ENCODE assay signal across 12 cellular contexts in genomic region chr7:36949711-36950600, GRCh38.
A peak's percentile ranks its signal among the peaks of the same experiment; 100 is the strongest.
DNase-seq lines count a peak whose midpoint lies in the region; ATAC-seq and TF ChIP-seq lines count a peak whose summit lies in the region.
"Had no signal": no experiment of that assay in that cellular context is flagged by ENCODE, and none has a peak within 500 bp of the region (broad histone marks: within the 10 kb centered on the region; RNA-seq: fewer than 3 reads in every experiment).

No MANE protein-coding gene starts in this region.

- no peaks in the 10 kb centered on the region for H3K4me1 ChIP-seq in testis

- H3K9me3 ChIP-seq in testis: no peaks in the 10 kb centered on the region
- H3K9me3 ChIP-seq: ascending aorta had no signal

- H3K9me3 Mint-ChIP-seq in activated naive CD4-positive, alpha-beta T cell treated with anti-CD3 and anti-CD28 coated beads, Interleukin-2, amount 50 U/mL, for 24 hours: peaks cover 50% of the 10 kb centered on the region
- H3K9me3 Mint-ChIP-seq: activated B cell treated with CpG ODN at 0.5 μM for 24 hours had no signal

- no peak overlapping the region for H3K4me3 Mint-ChIP-seq in activated naive CD4-positive, alpha-beta T cell treated with anti-CD3 and anti-CD28 coated beads, Interleukin-2, amount 50 U/mL, for 24 hours
- H3K4me3 Mint-ChIP-seq: activated B cell treated with CpG ODN at 0.5 μM for 24 hours had no signal

- no peaks in the 10 kb centered on the region for H3K36me3 ChIP-seq in testis (ENCODE audit: low read depth, missing control alignments)
- H3K36me3 ChIP-seq: ascending aorta had no signal

- no peak for ATAC-seq in HG03571 (IDR thresholded peaks at IDR 0.05; ENCODE audit: unreplicated experiment)
- ATAC-seq in HG02588 (IDR thresholded peaks at IDR 0.05; ENCODE audit: unreplicated experiment): no peak

- intact Hi-C loops in head of caudate nucleus (cut with DNase I) (no loop called here), testis (cut with DNase I; ENCODE audit: low total_unique reads) (no loop called here)

- no peak for TF ChIP-seq POLR2A in testis (IDR thresholded peaks at IDR 0.05)

- TF ChIP-seq CTCF in testis (IDR thresholded peaks at IDR 0.05): no peak
- TF ChIP-seq CTCF in GM20000 (IDR thresholded peaks at IDR 0.05; ENCODE audit: extremely low read depth, missing control alignments): no peak

- H3K4me1 Mint-ChIP-seq in activated naive CD4-positive, alpha-beta T cell treated with anti-CD3 and anti-CD28 coated beads, Interleukin-2, amount 50 U/mL, for 24 hours: peaks cover 11% of the 10 kb centered on the region

- H3K27ac Mint-ChIP-seq in activated naive CD4-positive, alpha-beta T cell treated with anti-CD3 and anti-CD28 coated beads, Interleukin-2, amount 50 U/mL, for 24 hours: peak overlapping the region; percentile 63
- H3K27ac Mint-ChIP-seq: activated B cell treated with CpG ODN at 0.5 μM for 24 hours had no signal

- no peaks in the 10 kb centered on the region for H3K27me3 Mint-ChIP-seq in activated naive CD4-positive, alpha-beta T cell treated with anti-CD3 and anti-CD28 coated beads, Interleukin-2, amount 50 U/mL, for 24 hours
- H3K27me3 Mint-ChIP-seq: activated B cell treated with CpG ODN at 0.5 μM for 24 hours had no signal

- WGBS in testis, 2 donors: 63 to 82% methylated on average over 8 of the region's 8 CpGs

- no peaks in the 10 kb centered on the region for H3K27me3 ChIP-seq in testis
- H3K27me3 ChIP-seq: ascending aorta had no signal

- DNase-seq in activated naive CD4-positive, alpha-beta T cell (lab: John Stamatoyannopoulos, UW): no peak
- DNase-seq in NCI-H748 treated with DMSO at 0.1 percent for 48 hours (lab: John Stamatoyannopoulos, UW): peak; percentile 46
- peak in 27 of 42 donors; percentile 25 to 83 (median 52) for DNase-seq in head of caudate nucleus
- DNase-seq in testis: peak; percentile 32
- DNase-seq in GM20000 (ENCODE audit: low spot score): no peak
- DNase-seq: activated B cell treated with CpG ODN at 0.5 μM for 24 hours; NK-92 treated with Interleukin-12 subunit alpha and Interleukin-12 subunit beta, amount 100 ng/mL, for 24 hours had no signal

- no peak overlapping the region for H3K27ac ChIP-seq in testis
- H3K27ac ChIP-seq: ascending aorta, HL-60 had no signal

- H3K4me3 ChIP-seq in testis: no peak overlapping the region
- H3K4me3 ChIP-seq: ascending aorta had no signal

- H3K36me3 Mint-ChIP-seq in activated naive CD4-positive, alpha-beta T cell treated with anti-CD3 and anti-CD28 coated beads, Interleukin-2, amount 50 U/mL, for 24 hours: peaks cover 71% of the 10 kb centered on the region

Comparison
In these comparisons a context has a peak if more than half of its experiments do, and no peak if none do; other contexts are left out.
1. DNase-seq: peak in NCI-H748 treated with DMSO at 0.1 percent for 48 hours (single experiment), head of caudate nucleus (27 of 42) and testis (single experiment); none in activated naive CD4-positive, alpha-beta T cell (0 of 4) and GM20000 (single experiment).